In the genomic region with DNA sequence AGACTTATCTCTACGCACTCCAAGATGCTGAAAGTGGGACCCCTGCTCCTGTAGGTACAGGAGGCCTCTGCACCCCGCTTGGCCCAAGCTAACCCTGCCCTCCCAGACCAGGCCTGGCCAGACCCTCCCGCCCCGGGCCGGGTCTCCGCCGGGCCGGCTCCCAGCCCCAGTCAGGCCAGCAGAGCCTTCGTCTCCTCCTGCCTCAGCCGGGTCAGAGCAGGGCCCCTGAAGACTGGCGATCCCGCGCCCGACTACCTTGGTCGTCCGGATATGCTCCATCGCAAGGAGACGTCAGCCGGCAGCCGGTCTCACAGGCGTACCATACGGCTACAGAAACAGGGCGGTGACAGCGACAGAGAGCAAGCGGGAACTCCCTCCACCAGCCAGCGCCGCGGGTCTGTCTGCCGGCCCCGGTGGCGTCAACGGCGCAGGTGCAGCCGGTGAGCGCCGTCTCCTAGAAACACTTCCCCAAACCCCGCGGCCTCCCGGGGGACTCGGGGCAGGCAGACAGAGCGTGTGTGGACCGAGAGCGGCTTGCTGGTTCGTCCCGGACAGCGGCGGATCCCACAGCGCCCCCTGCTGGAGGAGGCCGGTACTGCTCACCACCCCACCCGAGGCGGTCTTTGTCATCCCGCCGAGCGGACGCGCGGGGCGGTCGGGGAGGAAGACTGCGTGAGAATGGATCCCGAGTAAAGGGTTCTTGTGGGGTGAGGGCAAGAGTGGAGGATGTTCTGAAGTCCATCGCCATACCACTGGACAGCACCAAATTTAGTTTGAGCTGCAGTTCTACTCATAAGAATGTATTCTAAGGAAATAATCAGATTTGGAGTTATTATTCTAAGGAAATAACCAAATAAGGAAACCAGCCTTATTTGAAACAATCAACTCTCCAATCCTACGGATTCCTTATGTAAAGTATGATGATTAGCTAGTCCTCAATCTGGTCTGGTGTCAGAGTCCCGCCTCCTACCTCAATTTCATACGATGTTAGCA, we compare ENCODE assay signal across 8 cellular contexts. TPM values are rescaled to one million over a fixed set of nuclear protein-coding genes. Genes with fewer than 3 reads are reported as not detected.
DNase-seq lines count a peak whose midpoint lies in the region; ATAC-seq and TF ChIP-seq lines count a peak whose summit lies in the region.

MTMR6 (minus strand) TSS at position 520 of the 993 bp plus-strand sequence; CDS start at position 279, 241 bp downstream.

- DNase-seq in NCI-H1417 treated with DMSO at 0.1 percent for 48 hours (lab: John Stamatoyannopoulos, UW) (peak; percentile 34), T-cell (peak; percentile 81 to 96 (median 89)), adrenal gland (peak; percentile 89 to 97 (median 92)), heart left ventricle (peak; percentile 91 to 97 (median 93)), progenitor cell of endocrine pancreas (ENCODE audit: low spot score, unreplicated experiment) (peak; percentile 95), ureter (ENCODE audit: low spot score) (peak; percentile 94)

- peak within 1 kb of the TSS; percentile 88 to 100 (median 91) for H3K4me3 Mint-ChIP-seq in T-cell
- peak within 1 kb of the TSS; percentile 92 for H3K4me3 Mint-ChIP-seq in progenitor cell of endocrine pancreas (ENCODE audit: low read depth)

- 2 to 3% (median 2%) methylated on average over 32 to 65 of the region's 65 CpGs for WGBS in adrenal gland, 4 donors
- WGBS in heart left ventricle, 4 donors: 2 to 40% (median 3%) methylated on average over 3 to 65 of the region's 65 CpGs

- H3K4me1 ChIP-seq in adrenal gland (replicated peaks in 1 of 2): peaks cover 23 to 40% of the 10 kb centered on the region in 2 donors
- H3K4me1 ChIP-seq in heart left ventricle: peaks cover 0 to 47% (median 11%) of the 10 kb centered on the region in 12 donors

- CTCF ChIA-PET in T-cell (lab: Charles Lee): interaction anchor here (0.5 to 3.3 kb wide), 8 partner anchors 10 to 30 kb away, joined by 3 to 13 read pairs (median 4); partner anchors contain the start of gene NUP58 (in 1 of the 2)

- POLR2A ChIA-PET in T-cell (lab: Charles Lee): interaction anchor here (0.7 to 1.5 kb wide), 6 partner anchors 9 to 37 kb away, joined by 3 to 8 read pairs (median 4); no protein-coding TSS in a partner anchor

- peak within 1 kb of the TSS; percentile 96 for H3K4me3 ChIP-seq in GM12875 (ENCODE audit: low read depth, low read length)
- peak within 1 kb of the TSS; percentile 76 to 91 (median 86) for H3K4me3 ChIP-seq in adrenal gland
- peak within 1 kb of the TSS; percentile 67 to 98 (median 90) for H3K4me3 ChIP-seq in heart left ventricle

- H3K9me3 ChIP-seq in adrenal gland (replicated peaks in 1 of 3) (no peaks in the 10 kb centered on the region), heart left ventricle (no peaks in the 10 kb centered on the region)

- H3K27me3 Mint-ChIP-seq in T-cell (peaks cover 0 to 9% of the 10 kb centered on the region in 2 donors), progenitor cell of endocrine pancreas (peaks cover 27% of the 10 kb centered on the region)

- H3K27me3 ChIP-seq in adrenal gland (no peaks in the 10 kb centered on the region), heart left ventricle (peaks cover 0 to 5% (median 0%) of the 10 kb centered on the region in 9 donors)

- H3K9me3 Mint-ChIP-seq in T-cell (no peaks in the 10 kb centered on the region), progenitor cell of endocrine pancreas (ENCODE audit: low read depth) (no peaks in the 10 kb centered on the region)

- TF ChIP-seq CTCF in GM12875 (IDR thresholded peaks at IDR 0.05; ENCODE audit: borderline replicate concordance, insufficient read depth, low read depth, low read length) (peak; percentile 99), adrenal gland (IDR thresholded peaks at IDR 0.05) (peak; percentile 98 to 100 (median 100)), heart left ventricle (IDR thresholded peaks at IDR 0.05) (peak; percentile 100), progenitor cell of endocrine pancreas (IDR thresholded peaks at IDR 0.05; ENCODE audit: unreplicated experiment) (peak; percentile 100)

- peak within 1 kb of the TSS; percentile 89 to 98 (median 94) for H3K27ac ChIP-seq in adrenal gland
- H3K27ac ChIP-seq in heart left ventricle: peak within 1 kb of the TSS; percentile 57 to 97 (median 83)

- peaks cover 42 to 57% (median 53%) of the 10 kb centered on the region in 3 donors for H3K4me1 Mint-ChIP-seq in T-cell
- H3K4me1 Mint-ChIP-seq in progenitor cell of endocrine pancreas (ENCODE audit: low read depth): peaks cover 5% of the 10 kb centered on the region

- intact Hi-C loops in adrenal gland (cut with DNase I) (loop anchor here in 1 of 2 donors (10.0 kb wide), 1 partner anchor 52 kb away; no protein-coding TSS in a partner anchor), heart left ventricle (cut with DNase I) (loop anchor here in 2 of 10 donors (2.0 kb wide), 1 partner anchor 14 kb away; the partner anchor contains the start of gene NUP58 (in 2 of the 2))

- H3K27ac Mint-ChIP-seq in T-cell: peak within 1 kb of the TSS; percentile 86 to 95
- peak within 1 kb of the TSS; percentile 97 for H3K27ac Mint-ChIP-seq in progenitor cell of endocrine pancreas

- H3K36me3 Mint-ChIP-seq in T-cell (peaks cover 15% of the 10 kb centered on the region), progenitor cell of endocrine pancreas (ENCODE audit: insufficient read depth) (no peaks in the 10 kb centered on the region)

- TF ChIP-seq POLR2A in adrenal gland (IDR thresholded peaks at IDR 0.05): peak; percentile 80 to 84
- peak in 1 of 2 donors; percentile 48 for TF ChIP-seq POLR2A in heart left ventricle (IDR thresholded peaks at IDR 0.05)

- ATAC-seq in HG02763 (IDR thresholded peaks at IDR 0.05; ENCODE audit: unreplicated experiment): peak; percentile 97
- peak; percentile 87 to 95 (median 90) for ATAC-seq in T-cell (replicated peaks in 1 of 4)
- ATAC-seq in heart left ventricle: peak; percentile 93 to 99 (median 98)

- H3K36me3 ChIP-seq in adrenal gland (replicated peaks in 1 of 2) (no peaks in the 10 kb centered on the region), heart left ventricle (peaks cover 0 to 9% (median 0%) of the 10 kb centered on the region in 9 donors)

RNA-seq across cellular contexts. Expression of gene MTMR6, which starts in this region (rescaled TPM):
- 10 to 100 TPM; 15.6 to 19.2 (median 16.3) TPM for total RNA-seq in T-cell
- 10 to 100 TPM; 21.7 to 50.8 (median 36.1) TPM for total RNA-seq in adrenal gland
- 10 to 100 TPM in 1 of 3 donors, 1 to 10 TPM in 2; 6.0 to 57.2 (median 7.1) TPM for polyA plus RNA-seq in adrenal gland
- 10 to 100 TPM; 15.6 to 21.5 (median 17.6) TPM for total RNA-seq in heart left ventricle
- polyA plus RNA-seq in heart left ventricle: 10 to 100 TPM in 1 of 2 donors, 1 to 10 TPM in 1; 3.4 to 16.7 TPM
- total RNA-seq in progenitor cell of endocrine pancreas: 9.3 and 9.6 TPM in 2 replicates
- 18.4 TPM for total RNA-seq in ureter

Comparison
In these comparisons a context has a peak if more than half of its experiments do, and no peak if none do; other contexts are left out.
1. Peak in every context shown above with its lines: DNase-seq, ATAC-seq, H3K4me3 ChIP-seq and H3K27ac ChIP-seq.
2. DNase-seq: peak in every context shown above with its lines; median percentile 95 in progenitor cell of endocrine pancreas; 94 in ureter; 93 in heart left ventricle; 92 in adrenal gland; 89 in T-cell; 34 in NCI-H1417 treated with DMSO at 0.1 percent for 48 hours.